ENCODE assay signal across 2 cellular contexts in genomic region chr17:50900383-50900892, GRCh38.
TF ChIP-seq lines count a peak whose summit lies in the region.

No MANE protein-coding gene starts in this region.

TF ChIP-seq in GM23338, 12 proteins besides CTCF, POLR2A, EP300 and RAD21 (continued from another document):
- no peak for TF ChIP-seq ZNF331 (CRISPR knock-in tag; IDR thresholded peaks at IDR 0.05; ENCODE audit: low read depth)
- no peak for TF ChIP-seq ZNF114 (CRISPR knock-in tag; IDR thresholded peaks at IDR 0.05)
- no peak for TF ChIP-seq REST (IDR thresholded peaks at IDR 0.05; ENCODE audit: unreplicated experiment)
- TF ChIP-seq, protein P1, sequence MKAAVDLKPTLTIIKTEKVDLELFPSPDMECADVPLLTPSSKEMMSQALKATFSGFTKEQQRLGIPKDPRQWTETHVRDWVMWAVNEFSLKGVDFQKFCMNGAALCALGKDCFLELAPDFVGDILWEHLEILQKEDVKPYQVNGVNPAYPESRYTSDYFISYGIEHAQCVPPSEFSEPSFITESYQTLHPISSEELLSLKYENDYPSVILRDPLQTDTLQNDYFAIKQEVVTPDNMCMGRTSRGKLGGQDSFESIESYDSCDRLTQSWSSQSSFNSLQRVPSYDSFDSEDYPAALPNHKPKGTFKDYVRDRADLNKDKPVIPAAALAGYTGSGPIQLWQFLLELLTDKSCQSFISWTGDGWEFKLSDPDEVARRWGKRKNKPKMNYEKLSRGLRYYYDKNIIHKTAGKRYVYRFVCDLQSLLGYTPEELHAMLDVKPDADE (IDR thresholded peaks at IDR 0.05) = no peak
- no peak for TF ChIP-seq POLR2AphosphoS5 (IDR thresholded peaks at IDR 0.05; ENCODE audit: low read depth)
- TF ChIP-seq NANOG (IDR thresholded peaks at IDR 0.05; ENCODE audit: borderline replicate concordance) = no peak
- TF ChIP-seq, protein P2, sequence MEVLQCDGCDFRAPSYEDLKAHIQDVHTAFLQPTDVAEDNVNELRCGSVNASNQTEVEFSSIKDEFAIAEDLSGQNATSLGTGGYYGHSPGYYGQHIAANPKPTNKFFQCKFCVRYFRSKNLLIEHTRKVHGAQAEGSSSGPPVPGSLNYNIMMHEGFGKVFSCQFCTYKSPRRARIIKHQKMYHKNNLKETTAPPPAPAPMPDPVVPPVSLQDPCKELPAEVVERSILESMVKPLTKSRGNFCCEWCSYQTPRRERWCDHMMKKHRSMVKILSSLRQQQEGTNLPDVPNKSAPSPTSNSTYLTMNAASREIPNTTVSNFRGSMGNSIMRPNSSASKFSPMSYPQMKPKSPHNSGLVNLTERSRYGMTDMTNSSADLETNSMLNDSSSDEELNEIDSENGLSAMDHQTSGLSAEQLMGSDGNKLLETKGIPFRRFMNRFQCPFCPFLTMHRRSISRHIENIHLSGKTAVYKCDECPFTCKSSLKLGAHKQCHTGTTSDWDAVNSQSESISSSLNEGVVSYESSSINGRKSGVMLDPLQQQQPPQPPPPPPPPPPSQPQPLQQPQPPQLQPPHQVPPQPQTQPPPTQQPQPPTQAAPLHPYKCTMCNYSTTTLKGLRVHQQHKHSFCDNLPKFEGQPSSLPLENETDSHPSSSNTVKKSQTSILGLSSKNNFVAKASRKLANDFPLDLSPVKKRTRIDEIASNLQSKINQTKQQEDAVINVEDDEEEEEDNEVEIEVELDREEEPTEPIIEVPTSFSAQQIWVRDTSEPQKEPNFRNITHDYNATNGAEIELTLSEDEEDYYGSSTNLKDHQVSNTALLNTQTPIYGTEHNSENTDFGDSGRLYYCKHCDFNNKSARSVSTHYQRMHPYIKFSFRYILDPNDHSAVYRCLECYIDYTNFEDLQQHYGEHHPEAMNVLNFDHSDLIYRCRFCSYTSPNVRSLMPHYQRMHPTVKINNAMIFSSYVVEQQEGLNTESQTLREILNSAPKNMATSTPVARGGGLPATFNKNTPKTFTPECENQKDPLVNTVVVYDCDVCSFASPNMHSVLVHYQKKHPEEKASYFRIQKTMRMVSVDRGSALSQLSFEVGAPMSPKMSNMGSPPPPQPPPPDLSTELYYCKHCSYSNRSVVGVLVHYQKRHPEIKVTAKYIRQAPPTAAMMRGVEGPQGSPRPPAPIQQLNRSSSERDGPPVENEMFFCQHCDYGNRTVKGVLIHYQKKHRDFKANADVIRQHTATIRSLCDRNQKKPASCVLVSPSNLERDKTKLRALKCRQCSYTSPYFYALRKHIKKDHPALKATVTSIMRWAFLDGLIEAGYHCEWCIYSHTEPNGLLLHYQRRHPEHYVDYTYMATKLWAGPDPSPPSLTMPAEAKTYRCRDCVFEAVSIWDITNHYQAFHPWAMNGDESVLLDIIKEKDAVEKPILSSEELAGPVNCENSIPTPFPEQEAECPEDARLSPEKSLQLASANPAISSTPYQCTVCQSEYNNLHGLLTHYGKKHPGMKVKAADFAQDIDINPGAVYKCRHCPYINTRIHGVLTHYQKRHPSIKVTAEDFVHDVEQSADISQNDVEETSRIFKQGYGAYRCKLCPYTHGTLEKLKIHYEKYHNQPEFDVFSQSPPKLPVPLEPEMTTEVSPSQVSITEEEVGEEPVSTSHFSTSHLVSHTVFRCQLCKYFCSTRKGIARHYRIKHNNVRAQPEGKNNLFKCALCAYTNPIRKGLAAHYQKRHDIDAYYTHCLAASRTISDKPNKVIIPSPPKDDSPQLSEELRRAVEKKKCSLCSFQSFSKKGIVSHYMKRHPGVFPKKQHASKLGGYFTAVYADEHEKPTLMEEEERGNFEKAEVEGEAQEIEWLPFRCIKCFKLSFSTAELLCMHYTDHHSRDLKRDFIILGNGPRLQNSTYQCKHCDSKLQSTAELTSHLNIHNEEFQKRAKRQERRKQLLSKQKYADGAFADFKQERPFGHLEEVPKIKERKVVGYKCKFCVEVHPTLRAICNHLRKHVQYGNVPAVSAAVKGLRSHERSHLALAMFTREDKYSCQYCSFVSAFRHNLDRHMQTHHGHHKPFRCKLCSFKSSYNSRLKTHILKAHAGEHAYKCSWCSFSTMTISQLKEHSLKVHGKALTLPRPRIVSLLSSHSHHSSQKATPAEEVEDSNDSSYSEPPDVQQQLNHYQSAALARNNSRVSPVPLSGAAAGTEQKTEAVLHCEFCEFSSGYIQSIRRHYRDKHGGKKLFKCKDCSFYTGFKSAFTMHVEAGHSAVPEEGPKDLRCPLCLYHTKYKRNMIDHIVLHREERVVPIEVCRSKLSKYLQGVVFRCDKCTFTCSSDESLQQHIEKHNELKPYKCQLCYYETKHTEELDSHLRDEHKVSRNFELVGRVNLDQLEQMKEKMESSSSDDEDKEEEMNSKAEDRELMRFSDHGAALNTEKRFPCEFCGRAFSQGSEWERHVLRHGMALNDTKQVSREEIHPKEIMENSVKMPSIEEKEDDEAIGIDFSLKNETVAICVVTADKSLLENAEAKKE (CRISPR knock-in tag; IDR thresholded peaks at IDR 0.05) = no peak
- TF ChIP-seq STAT1 (IDR thresholded peaks at IDR 0.05; ENCODE audit: unreplicated experiment) = no peak
- no peak for TF ChIP-seq EZH2phosphoT487 (IDR thresholded peaks at IDR 0.05; ENCODE audit: unreplicated experiment)

TF ChIP-seq in WTC11, 78 proteins besides CTCF, POLR2A, EP300 and RAD21 (continued from another document):
- TF ChIP-seq ATF3 (CRISPR knock-in tag; conservative IDR thresholded peaks at IDR 0.05) (no peak), ZNF532 (CRISPR knock-in tag; IDR thresholded peaks at IDR 0.05; ENCODE audit: borderline replicate concordance) (no peak), ZNF425 (CRISPR knock-in tag; conservative IDR thresholded peaks at IDR 0.05) (no peak), ZNF671 (CRISPR knock-in tag; IDR thresholded peaks at IDR 0.05) (no peak), CREB1 (CRISPR knock-in tag; IDR thresholded peaks at IDR 0.05) (no peak)
- TF ChIP-seq, protein P3, sequence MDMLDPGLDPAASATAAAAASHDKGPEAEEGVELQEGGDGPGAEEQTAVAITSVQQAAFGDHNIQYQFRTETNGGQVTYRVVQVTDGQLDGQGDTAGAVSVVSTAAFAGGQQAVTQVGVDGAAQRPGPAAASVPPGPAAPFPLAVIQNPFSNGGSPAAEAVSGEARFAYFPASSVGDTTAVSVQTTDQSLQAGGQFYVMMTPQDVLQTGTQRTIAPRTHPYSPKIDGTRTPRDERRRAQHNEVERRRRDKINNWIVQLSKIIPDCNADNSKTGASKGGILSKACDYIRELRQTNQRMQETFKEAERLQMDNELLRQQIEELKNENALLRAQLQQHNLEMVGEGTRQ (CRISPR knock-in tag; IDR thresholded peaks at IDR 0.05) = no peak
